ENCODE assay signal across 11 cellular contexts in genomic region chr11:1516273-1517067, GRCh38. TPM values are rescaled to one million over a fixed set of nuclear protein-coding genes. Genes with fewer than 3 reads are reported as not detected.
A peak's percentile ranks its signal among the peaks of the same experiment; 100 is the strongest.
DNase-seq lines count a peak whose midpoint lies in the region; ATAC-seq and TF ChIP-seq lines count a peak whose summit lies in the region.
"Had no signal": no experiment of that assay in that cellular context is flagged by ENCODE, and none has a peak within 500 bp of the region (broad histone marks: within the 10 kb centered on the region; RNA-seq: fewer than 3 reads in every experiment).

No MANE protein-coding gene starts in this region.

- H4K20me1 ChIP-seq in OCI-LY7 (ENCODE audit: insufficient read depth, low read length): no peaks in the 10 kb centered on the region

- TF ChIP-seq CTCF in WERI-Rb-1 (IDR thresholded peaks at IDR 0.05; ENCODE audit: low read depth, low read length) (0 out of 2 replicates have a peak, but pooled peaks have one; percentile 3), OCI-LY7 (conservative IDR thresholded peaks at IDR 0.05; ENCODE audit: low read length) (no peak)

- no TSS peak for BruUV-seq in OCI-LY7 (replicated peaks; lab: Mats Ljungman, UMichigan)

- no peaks in the 10 kb centered on the region for H3K27me3 ChIP-seq in WERI-Rb-1 (ENCODE audit: insufficient read depth, low read depth, severe bottlenecking)
- H3K27me3 ChIP-seq in HAP-1 (ENCODE audit: low read depth): no peaks in the 10 kb centered on the region

- in situ Hi-C loops in HAP-1 (cut with MboI; ENCODE audit: low sequenced_read_pairs): loop anchor here (10.0 kb wide), 1 partner anchor 322 kb away; no protein-coding TSS in a partner anchor

- H3K4me2 ChIP-seq in OCI-LY7 (ENCODE audit: low read length): no peak overlapping the region

- POLR2A ChIA-PET in OCI-LY7 (lab: Charles Lee): no interaction called here

- CTCF ChIA-PET in OCI-LY7 (lab: Charles Lee; ENCODE audit: unreplicated experiment): no interaction called here

- H3K9me3 ChIP-seq in WERI-Rb-1 (ENCODE audit: severe bottlenecking): no peaks in the 10 kb centered on the region
- H3K9me3 ChIP-seq in OCI-LY7 (ENCODE audit: low read length): no peaks in the 10 kb centered on the region
- no peaks in the 10 kb centered on the region for H3K9me3 ChIP-seq in HAP-1

- H3K79me2 ChIP-seq in OCI-LY7 (ENCODE audit: insufficient read depth, low read depth, low read length): no peaks in the 10 kb centered on the region; the same call in 1 of the 2 replicates

- DNase-seq in AG08396 (ENCODE audit: low spot score) (peak; percentile 61), EL (peak; percentile 91), WERI-Rb-1 (no peak), hepatic stellate cell (ENCODE audit: low spot score) (peak; percentile 71), OCI-LY7 (ENCODE audit: low spot score) (no peak), NCI-H2029 treated with DMSO at 0.1 percent for 48 hours (lab: John Stamatoyannopoulos, UW) (no peak), HAP-1 (ENCODE audit: low spot score in 2 of 2) (no peak)
- DNase-seq: stimulated activated CD4-positive, alpha-beta T cell treated with anti-CD3 and anti-CD28 coated beads, Interleukin-2, amount 100 ng/mL, for 48 hours had no signal

- ATAC-seq in GM18868 (IDR thresholded peaks at IDR 0.05; ENCODE audit: unreplicated experiment): no peak

- no peaks in the 10 kb centered on the region for H3K9me2 ChIP-seq in OCI-LY7 (ENCODE audit: insufficient read depth, low read length)

- intact Hi-C loops in OCI-LY7 (cut with micrococcal nuclease; ENCODE audit: unreplicated experiment): loop anchor here (10.0 kb wide), 1 partner anchor 402 kb away; no protein-coding TSS in a partner anchor

- peaks cover 37% of the 10 kb centered on the region for H3K4me1 ChIP-seq in OCI-LY7 (ENCODE audit: insufficient read depth, low read length, poor library complexity, severe bottlenecking)
- H3K4me1 ChIP-seq in HAP-1: peaks cover 4% of the 10 kb centered on the region
- H3K4me1 ChIP-seq: parathyroid adenoma had no signal

- no peak overlapping the region for H3K27ac ChIP-seq in WERI-Rb-1
- no peak overlapping the region for H3K27ac ChIP-seq in OCI-LY7 (ENCODE audit: low read depth, low read length, poor library complexity, severe bottlenecking)
- H3K27ac ChIP-seq: parathyroid adenoma had no signal

- no peak overlapping the region for H2AFZ ChIP-seq in OCI-LY7 (ENCODE audit: low read length)
- H2AFZ ChIP-seq: parathyroid adenoma had no signal

- no peaks in the 10 kb centered on the region for H3K36me3 ChIP-seq in WERI-Rb-1
- H3K36me3 ChIP-seq in OCI-LY7 (ENCODE audit: insufficient read depth, low read length): no peaks in the 10 kb centered on the region
- no peaks in the 10 kb centered on the region for H3K36me3 ChIP-seq in HAP-1 (replicated peaks)

- no peak overlapping the region for H3K4me3 ChIP-seq in WERI-Rb-1 (ENCODE audit: low read depth, low read length)
- no peak overlapping the region for H3K4me3 ChIP-seq in OCI-LY7 (ENCODE audit: low read depth, low read length, poor library complexity, severe bottlenecking)
- no peak overlapping the region for H3K4me3 ChIP-seq in HAP-1
- H3K4me3 ChIP-seq: lung had no signal

RNA-seq across cellular contexts. Expression of gene MOB2, which starts 29.9 kb away (rescaled TPM):
- total RNA-seq in OCI-LY7 (2014; rRNA removed; shearing (Covaris generic)): 26.4 and 27.5 TPM in 2 replicates
- 22.4 and 22.6 TPM in 2 replicates for total RNA-seq in OCI-LY7 (2022)

RNA-seq across cellular contexts. Expression of gene DUSP8, which starts 55.6 kb away (rescaled TPM):
- total RNA-seq in OCI-LY7 (2014; rRNA removed; shearing (Covaris generic)): not detected in 2 replicates
- not detected in 2 replicates for total RNA-seq in OCI-LY7 (2022)

Comparison
In these comparisons a context has a peak if more than half of its experiments do, and no peak if none do; other contexts are left out.
1. DNase-seq: peak in AG08396 (single experiment), EL (single experiment) and hepatic stellate cell (single experiment); none in WERI-Rb-1 (single experiment), OCI-LY7 (single experiment), NCI-H2029 treated with DMSO at 0.1 percent for 48 hours (single experiment) and HAP-1 (0 of 2).